In the genomic region with DNA sequence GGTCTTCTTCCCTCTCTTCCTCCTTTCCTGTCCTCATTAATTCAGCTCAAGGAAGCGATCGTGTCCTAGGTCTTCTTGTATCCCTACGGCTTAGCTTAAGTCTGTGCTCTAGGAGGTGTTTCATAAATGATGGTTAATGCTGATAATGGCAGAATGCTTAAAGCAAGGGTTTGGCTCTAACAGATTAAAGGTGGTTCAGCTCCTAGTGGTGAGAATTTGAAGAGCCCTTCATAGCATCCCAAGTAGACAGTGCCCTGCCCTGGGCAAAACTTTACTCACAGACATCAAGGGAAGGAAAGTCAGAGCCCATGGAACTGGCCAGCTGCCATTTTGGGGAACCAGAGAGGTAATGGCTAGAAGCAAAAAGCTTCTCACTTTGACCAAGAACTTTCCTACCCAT, we compare ENCODE assay signal across 1 cellular context.
TF ChIP-seq lines count a peak whose summit lies in the region.

No MANE protein-coding gene starts in this region.

TF ChIP-seq in GM23338, 12 proteins besides CTCF, POLR2A, EP300 and RAD21 (continued from another document):
- TF ChIP-seq REST (IDR thresholded peaks at IDR 0.05; ENCODE audit: unreplicated experiment): no peak
- TF ChIP-seq, protein P1, sequence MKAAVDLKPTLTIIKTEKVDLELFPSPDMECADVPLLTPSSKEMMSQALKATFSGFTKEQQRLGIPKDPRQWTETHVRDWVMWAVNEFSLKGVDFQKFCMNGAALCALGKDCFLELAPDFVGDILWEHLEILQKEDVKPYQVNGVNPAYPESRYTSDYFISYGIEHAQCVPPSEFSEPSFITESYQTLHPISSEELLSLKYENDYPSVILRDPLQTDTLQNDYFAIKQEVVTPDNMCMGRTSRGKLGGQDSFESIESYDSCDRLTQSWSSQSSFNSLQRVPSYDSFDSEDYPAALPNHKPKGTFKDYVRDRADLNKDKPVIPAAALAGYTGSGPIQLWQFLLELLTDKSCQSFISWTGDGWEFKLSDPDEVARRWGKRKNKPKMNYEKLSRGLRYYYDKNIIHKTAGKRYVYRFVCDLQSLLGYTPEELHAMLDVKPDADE (IDR thresholded peaks at IDR 0.05): no peak
- TF ChIP-seq EZH2 (IDR thresholded peaks at IDR 0.05; ENCODE audit: low read depth, unreplicated experiment): no peak
- TF ChIP-seq CREB1 (CRISPR knock-in tag; IDR thresholded peaks at IDR 0.05; ENCODE audit: low read depth): no peak
- no peak for TF ChIP-seq JUNB (IDR thresholded peaks at IDR 0.05; ENCODE audit: unreplicated experiment)
- no peak for TF ChIP-seq POLR2AphosphoS5 (IDR thresholded peaks at IDR 0.05; ENCODE audit: low read depth)
